Comparison of ENCODE assay signal across 1 cellular context in genomic region chr12:46382974-46383653, GRCh38.
TF ChIP-seq lines count a peak whose summit lies in the region.

No MANE protein-coding gene starts in this region.

TF ChIP-seq in GM12878, 131 proteins besides CTCF, POLR2A, EP300 and RAD21 (continued from another document and continues in another):
- TF ChIP-seq BCLAF1 (IDR thresholded peaks at IDR 0.05) (no peak), NFIC (IDR thresholded peaks at IDR 0.05; ENCODE audit: low read depth, low read length) (peak; percentile 6; the same call in 1 of the 2 replicates), MYB (IDR thresholded peaks at IDR 0.05; ENCODE audit: borderline replicate concordance, low read depth, low read length) (no peak), SMC3 (IDR thresholded peaks at IDR 0.05; ENCODE audit: borderline replicate concordance, low read length) (0 out of 2 replicates have a peak, but pooled peaks have one; percentile 10), HDGF (IDR thresholded peaks at IDR 0.05) (no peak), HDAC2 (IDR thresholded peaks at IDR 0.05) (no peak), ESRRA (IDR thresholded peaks at IDR 0.05; ENCODE audit: low read length) (no peak), FOS (IDR thresholded peaks at IDR 0.05; ENCODE audit: borderline replicate concordance, extremely low read depth, insufficient read length) (no peak), RFX5 (IDR thresholded peaks at IDR 0.05; ENCODE audit: low read depth, low read length) (no peak), RELB (IDR thresholded peaks at IDR 0.05; ENCODE audit: low read depth) (no peak), FOXK2 (IDR thresholded peaks at IDR 0.05) (no peak), USF2 (IDR thresholded peaks at IDR 0.05; ENCODE audit: borderline replicate concordance, low read depth, low read length) (peak; percentile 63), REST (IDR thresholded peaks at IDR 0.05; ENCODE audit: low read depth, low read length) (no peak), RAD51 (IDR thresholded peaks at IDR 0.05) (peak; percentile 88), CREB1 (IDR thresholded peaks at IDR 0.05; ENCODE audit: low read depth) (no peak), CBFB (IDR thresholded peaks at IDR 0.05; ENCODE audit: low read depth) (no peak), PBX3 (IDR thresholded peaks at IDR 0.05; ENCODE audit: insufficient replicate concordance, low read depth, low read length) (no peak), ETV6 (conservative IDR thresholded peaks at IDR 0.05 in 1 of 2, IDR thresholded peaks at IDR 0.05 in 1 of 2; ENCODE audit: borderline replicate concordance in 1 of 2, low read depth in 1 of 2) (peak in 1 of 2 experiments; percentile 38; a peak in 1 of 4 replicates), ZNF622 (IDR thresholded peaks at IDR 0.05) (no peak), IRF3 (IDR thresholded peaks at IDR 0.05) (no peak), ATF3 (IDR thresholded peaks at IDR 0.05; ENCODE audit: borderline replicate concordance, extremely low read depth, low read depth, low read length) (peak; percentile 29; the same call in 1 of the 2 replicates), TCF12 (IDR thresholded peaks at IDR 0.05; ENCODE audit: low read depth, low read length) (0 out of 2 replicates have a peak, but pooled peaks have one; percentile 31), HSF1 (IDR thresholded peaks at IDR 0.05; ENCODE audit: low read depth, low read length) (no peak), SKIL (IDR thresholded peaks at IDR 0.05; ENCODE audit: low read depth, poor library complexity, severe bottlenecking) (no peak), ATF2 (IDR thresholded peaks at IDR 0.05; ENCODE audit: low read length) (no peak), YBX1 (IDR thresholded peaks at IDR 0.05) (no peak), RBBP5 (conservative IDR thresholded peaks at IDR 0.05) (no peak), NBN (IDR thresholded peaks at IDR 0.05) (no peak), IRF5 (IDR thresholded peaks at IDR 0.05; ENCODE audit: borderline replicate concordance) (no peak), EED (IDR thresholded peaks at IDR 0.05; ENCODE audit: low read depth) (no peak), TCF3 (IDR thresholded peaks at IDR 0.05; ENCODE audit: borderline replicate concordance, insufficient read depth, low read depth, low read length) (0 out of 2 replicates have a peak, but pooled peaks have one; percentile 48), EZH2 (IDR thresholded peaks at IDR 0.05; ENCODE audit: borderline replicate concordance, control insufficient read depth, low read depth, low read length) (no peak), ZBTB4 (CRISPR knock-in tag; IDR thresholded peaks at IDR 0.05) (no peak), NR2C2 (IDR thresholded peaks at IDR 0.05; ENCODE audit: borderline replicate concordance, control insufficient read depth, insufficient read length, low read depth) (no peak), SUZ12 (IDR thresholded peaks at IDR 0.05; ENCODE audit: unreplicated experiment) (no peak)
